ENCODE assay signal across 13 cellular contexts in genomic region chr19:51111606-51112005, GRCh38. TPM values are rescaled to one million over a fixed set of nuclear protein-coding genes. Genes with fewer than 3 reads are reported as not detected.
DNase-seq lines count a peak whose midpoint lies in the region; FAIRE-seq and TF ChIP-seq lines count a peak whose summit lies in the region.
"Had no signal": no experiment of that assay in that cellular context is flagged by ENCODE, and none has a peak within 500 bp of the region (broad histone marks: within the 10 kb centered on the region; RNA-seq: fewer than 3 reads in every experiment).

No MANE protein-coding gene starts in this region.

- H2AFZ ChIP-seq in Loucy (ENCODE audit: low read length) (no peak overlapping the region; the same call in 1 of the 2 replicates), H1 (ENCODE audit: low read length) (no peak overlapping the region), parathyroid adenoma (peak overlapping the region; percentile 61), hepatocyte (no peak overlapping the region)

- CTCF ChIA-PET in H1 (lab: Charles Lee; ENCODE audit: partially characterized antibody): interaction anchor here (1.1 to 1.4 kb wide), 5 partner anchors 8 to 156 kb away, joined by 3 to 4 read pairs (median 3); no protein-coding TSS in a partner anchor

- H3K23me2 ChIP-seq in H1 (ENCODE audit: low read depth, low read length): peaks cover 11% of the 10 kb centered on the region

- H2BK5ac ChIP-seq in H1 (ENCODE audit: low read depth, low read length): no peak overlapping the region

- H2BK15ac ChIP-seq in H1 (ENCODE audit: low read length): no peak overlapping the region

- H3K4me1 ChIP-seq in Loucy (ENCODE audit: insufficient read depth, low read length, poor library complexity, severe bottlenecking) (peaks cover 12% of the 10 kb centered on the region), H1 (replicated peaks in 1 of 4; ENCODE audit: control insufficient read depth in 3 of 4, insufficient read depth in 4 of 4, low read length in 3 of 4) (peaks cover 0 to 6% (median 0%) of the 10 kb centered on the region in 4 experiments; a peak in 3 of 7 replicates), parathyroid adenoma (peaks cover 24% of the 10 kb centered on the region), hepatocyte (ENCODE audit: insufficient read depth) (peaks cover 7% of the 10 kb centered on the region)

- no peaks in the 10 kb centered on the region for H3K9me3 ChIP-seq in Loucy (ENCODE audit: insufficient read depth, low read depth, low read length)
- no peaks in the 10 kb centered on the region for H3K9me3 ChIP-seq in H1 (ENCODE audit: insufficient read depth in 2 of 2, low read depth in 1 of 2, low read length in 1 of 2)
- no peaks in the 10 kb centered on the region for H3K9me3 ChIP-seq in parathyroid adenoma (ENCODE audit: control insufficient read depth, low read length)
- no peaks in the 10 kb centered on the region for H3K9me3 ChIP-seq in hepatocyte (ENCODE audit: low read depth)

- H4K5ac ChIP-seq in H1 (ENCODE audit: insufficient read length, low read depth, low read length): no peak overlapping the region

- H3K56ac ChIP-seq in H1 (replicated peaks; ENCODE audit: insufficient read length, low read depth, low read length): no peak overlapping the region

- no peak for FAIRE-seq in H1 (lab: Jason Lieb, UNC)
- FAIRE-seq: H54 had no signal

- H3K36me3 ChIP-seq in Loucy (ENCODE audit: insufficient read depth, low read length) (no peaks in the 10 kb centered on the region), H1 (ENCODE audit: control insufficient read depth in 2 of 4, insufficient read depth in 4 of 4, low read length in 3 of 4) (no peaks in the 10 kb centered on the region), parathyroid adenoma (ENCODE audit: control insufficient read depth, insufficient read depth, low read length) (no peaks in the 10 kb centered on the region), hepatocyte (replicated peaks; ENCODE audit: insufficient read depth, low read depth) (no peaks in the 10 kb centered on the region)

- H4K20me1 ChIP-seq in Loucy (ENCODE audit: insufficient read depth, low read length, poor library complexity, severe bottlenecking) (no peaks in the 10 kb centered on the region), H1 (replicated peaks in 1 of 2; ENCODE audit: control insufficient read depth in 1 of 2, insufficient read depth in 2 of 2, low read length in 2 of 2) (peaks cover 2 to 6% of the 10 kb centered on the region in 2 experiments), hepatocyte (ENCODE audit: insufficient read depth, poor library complexity, severe bottlenecking) (no peaks in the 10 kb centered on the region)

- H3K14ac ChIP-seq in H1 (ENCODE audit: insufficient read length): no peak overlapping the region

- no peaks in the 10 kb centered on the region for H3F3A ChIP-seq in Loucy (ENCODE audit: low read depth)

- H2AK5ac ChIP-seq in H1 (ENCODE audit: low read depth, low read length): no peak overlapping the region

- POLR2A ChIA-PET in H1 (lab: Charles Lee; ENCODE audit: partially characterized antibody): no interaction called here

- H3K27me3 ChIP-seq in Loucy (ENCODE audit: insufficient read depth, low read length, poor library complexity, severe bottlenecking): no peaks in the 10 kb centered on the region
- peaks cover 0 to 13% (median 0%) of the 10 kb centered on the region in 4 experiments; a peak in 4 of 7 replicates for H3K27me3 ChIP-seq in H1 (replicated peaks in 1 of 4; ENCODE audit: control insufficient read depth in 3 of 4, extremely low read depth in 1 of 4, insufficient read depth in 3 of 4, low read length in 3 of 4)
- H3K27me3 ChIP-seq in parathyroid adenoma (ENCODE audit: control insufficient read depth, insufficient read depth, low read length): no peaks in the 10 kb centered on the region
- H3K27me3 ChIP-seq in hepatocyte: peaks cover 9% of the 10 kb centered on the region

- no peak overlapping the region for H3K4me2 ChIP-seq in Loucy (ENCODE audit: low read depth, low read length, poor library complexity, severe bottlenecking)
- H3K4me2 ChIP-seq in H1 (ENCODE audit: insufficient read depth in 1 of 2, low read depth in 2 of 2, low read length in 2 of 2): no peak overlapping the region
- no peak overlapping the region for H3K4me2 ChIP-seq in parathyroid adenoma (ENCODE audit: low read length)
- H3K4me2 ChIP-seq in hepatocyte: no peak overlapping the region

- H4K91ac ChIP-seq in H1 (replicated peaks; ENCODE audit: insufficient read length, low read length): no peak overlapping the region

- TF ChIP-seq RAD21 in H1 (IDR thresholded peaks at IDR 0.05 in 1 of 2, conservative IDR thresholded peaks at IDR 0.05 in 1 of 2; ENCODE audit: low read depth in 2 of 2, low read length in 2 of 2): no peak; a peak in 2 of 4 replicates

- no peak overlapping the region for H2BK20ac ChIP-seq in H1 (ENCODE audit: low read length)

- no peak overlapping the region; the same call in 1 of the 2 replicates for H4K8ac ChIP-seq in H1 (ENCODE audit: extremely low read depth, insufficient read depth, low read length)

- H3K9me2 ChIP-seq in Loucy (replicated peaks; ENCODE audit: low read depth, low read length) (no peaks in the 10 kb centered on the region), hepatocyte (replicated peaks; ENCODE audit: insufficient read depth) (no peaks in the 10 kb centered on the region)

- H3K79me1 ChIP-seq in H1 (ENCODE audit: low read depth, low read length): peaks cover 3% of the 10 kb centered on the region

- H3K27ac ChIP-seq in H1 (ENCODE audit: low read depth, low read length): no peak overlapping the region
- H3K27ac ChIP-seq in parathyroid adenoma: no peak overlapping the region
- no peak overlapping the region for H3K27ac ChIP-seq in hepatocyte

- H3K23ac ChIP-seq in H1 (ENCODE audit: insufficient read length): no peak overlapping the region

- no peak overlapping the region for H3K9ac ChIP-seq in Loucy (ENCODE audit: low read depth, low read length, poor library complexity, severe bottlenecking)
- H3K9ac ChIP-seq in H1 (replicated peaks in 1 of 4; ENCODE audit: extremely low read depth in 1 of 4, low read depth in 3 of 4, low read length in 3 of 4): no peak overlapping the region
- no peak overlapping the region for H3K9ac ChIP-seq in parathyroid adenoma

- peak; percentile 14 for DNase-seq in NCI-H146 (lab: John Stamatoyannopoulos, UW)
- DNase-seq in NCI-H146 treated with DMSO at 0.1 percent for 48 hours (lab: John Stamatoyannopoulos, UW; ENCODE audit: unreplicated experiment): no peak
- no peak for DNase-seq in H1 (ENCODE audit: low read depth in 1 of 2, low spot score in 2 of 2)
- DNase-seq in occipital lobe (lab: John Stamatoyannopoulos, UW): no peak
- DNase-seq in midbrain (lab: John Stamatoyannopoulos, UW): no peak
- no peak for DNase-seq in hepatocyte (ENCODE audit: low spot score)
- DNase-seq: amygdala; NK-92 treated with Interleukin-12 subunit alpha and Interleukin-12 subunit beta, amount 100 ng/mL, for 24 hours; T-helper 1 cell had no signal

- no peak for TF ChIP-seq EP300 in H1 (IDR thresholded peaks at IDR 0.05; ENCODE audit: borderline replicate concordance in 1 of 2, low read depth in 2 of 2, low read length in 2 of 2)

- peak; percentile 38 for TF ChIP-seq CTCF in Loucy (conservative IDR thresholded peaks at IDR 0.05; ENCODE audit: low read length)
- TF ChIP-seq CTCF in H1 (IDR thresholded peaks at IDR 0.05; ENCODE audit: control extremely low read depth in 1 of 3, insufficient read depth in 1 of 3, low read depth in 1 of 3, low read length in 3 of 3): peak; percentile 55 to 70 (median 66)
- TF ChIP-seq CTCF in parathyroid adenoma (IDR thresholded peaks at IDR 0.05): peak; percentile 48
- TF ChIP-seq CTCF in hepatocyte (IDR thresholded peaks at IDR 0.05; ENCODE audit: poor library complexity): no peak

- H3K4ac ChIP-seq in H1 (replicated peaks; ENCODE audit: insufficient read length, low read depth, low read length): no peak overlapping the region

- WGBS in H1 (ENCODE audit: extremely low coverage in 1 of 2, insufficient coverage in 1 of 2, insufficient read length in 1 of 2, insufficient replicate concordance in 2 of 2, low coverage in 1 of 2, low lambda C conversion rate in 2 of 2, missing lambda C conversion rate in 1 of 2), 2 experiments: 62% methylated on average over 6 of the region's 6 CpGs; no CpG with 5 or more reads in 1 of the 2 experiments
- 40% methylated on average over 6 of the region's 6 CpGs for WGBS in hepatocyte (ENCODE audit: low lambda C conversion rate, missing lambda C conversion rate)

- H3K18ac ChIP-seq in H1 (ENCODE audit: extremely low read depth, low read length): no peak overlapping the region

- TF ChIP-seq POLR2A in H1 (IDR thresholded peaks at IDR 0.05; ENCODE audit: control extremely low read depth in 1 of 2, low read depth in 2 of 2, low read length in 2 of 2): no peak

- H3K79me2 ChIP-seq in Loucy (ENCODE audit: insufficient read depth, low read length) (peaks cover 14% of the 10 kb centered on the region), H1 (ENCODE audit: control insufficient read depth in 1 of 2, insufficient read depth in 2 of 2, low read length in 2 of 2) (no peaks in the 10 kb centered on the region), parathyroid adenoma (peaks cover 14% of the 10 kb centered on the region), hepatocyte (peaks cover 11% of the 10 kb centered on the region)

- H2BK120ac ChIP-seq in H1 (replicated peaks; ENCODE audit: low read depth, low read length): no peak overlapping the region

- no peak overlapping the region for H3K4me3 ChIP-seq in Loucy (ENCODE audit: low read length, poor library complexity, severe bottlenecking)
- no peak overlapping the region for H3K4me3 ChIP-seq in H1 (ENCODE audit: extremely low read depth in 1 of 4, insufficient read depth in 2 of 4, low read depth in 3 of 4, low read length in 4 of 4)
- no peak overlapping the region for H3K4me3 ChIP-seq in parathyroid adenoma (ENCODE audit: low read depth, low read length)
- H3K4me3 ChIP-seq in hepatocyte: no peak overlapping the region

- H2BK12ac ChIP-seq in H1 (ENCODE audit: low read depth, low read length): no peak overlapping the region

RNA-seq across cellular contexts. Expression of gene CTU1, which starts 3.4 kb away (rescaled TPM):
- total RNA-seq in H1 (2021; fragmentation: NEBNext Ultra II Directional; extraction: Animal tissue kit (Norgen Biotek cat#: 25700)): 7.2 and 8.1 TPM in 2 replicates
- polyA plus RNA-seq in H1 (2011; rRNA removed) (4.6 and 6.6 TPM in 2 replicates), hepatocyte (12.6 and 15.9 TPM in 2 replicates)
- 5.2 TPM for polyA plus RNA-seq in H1 (2011; cell fraction: cytosol; rRNA removed)
- 12.7 TPM for polyA plus RNA-seq in H1 (2011; cell fraction: nucleus; rRNA removed)
- polyA plus RNA-seq in H1 (2012, experiment 1 of 2): 2.9 to 4.4 TPM (median 3.7 TPM) in 4 replicates
- polyA plus RNA-seq in H1 (2012, experiment 2 of 2): 1.4 TPM
- polyA plus RNA-seq in H1 (2013, experiment 1 of 2): 3.1 TPM
- 2.6 TPM for polyA plus RNA-seq in H1 (2013, experiment 2 of 2)
- 1.4 and 1.6 TPM in 2 replicates for polyA minus RNA-seq in H1 (2011; rRNA and poly(A)+ RNA removed)
- polyA minus RNA-seq in H1 (2011; cell fraction: cytosol; rRNA and poly(A)+ RNA removed): 3.9 TPM
- 4.5 TPM for polyA minus RNA-seq in H1 (2011; cell fraction: nucleus; rRNA and poly(A)+ RNA removed)
- total RNA-seq in occipital lobe (4.5 TPM), hepatocyte (6.7 and 7.7 TPM in 2 replicates)

RNA-seq across cellular contexts. Expression of gene SIGLEC9, which starts 13.1 kb away (rescaled TPM):
- total RNA-seq in H1 (2021; fragmentation: NEBNext Ultra II Directional; extraction: Animal tissue kit (Norgen Biotek cat#: 25700)): not detected in 2 replicates
- polyA plus RNA-seq in H1 (2011; rRNA removed) (0.05 TPM in 1 of 2 replicates, not detected in the other), hepatocyte (1.4 and 1.5 TPM in 2 replicates)
- polyA plus RNA-seq in H1 (2011; cell fraction: cytosol; rRNA removed): not detected
- not detected for polyA plus RNA-seq in H1 (2011; cell fraction: nucleus; rRNA removed)
- polyA plus RNA-seq in H1 (2012, experiment 1 of 2): not detected in 4 replicates
- polyA plus RNA-seq in H1 (2012, experiment 2 of 2): not detected
- not detected for polyA plus RNA-seq in H1 (2013, experiment 1 of 2)
- polyA plus RNA-seq in H1 (2013, experiment 2 of 2): not detected
- not detected in 2 replicates for polyA minus RNA-seq in H1 (2011; rRNA and poly(A)+ RNA removed)
- not detected for polyA minus RNA-seq in H1 (2011; cell fraction: cytosol; rRNA and poly(A)+ RNA removed)
- not detected for polyA minus RNA-seq in H1 (2011; cell fraction: nucleus; rRNA and poly(A)+ RNA removed)
- total RNA-seq in occipital lobe (0.78 TPM), hepatocyte (0.20 and 0.77 TPM in 2 replicates)
- polyA plus RNA-seq: neural cell had no signal

RNA-seq across cellular contexts. Expression of gene KLK14, which starts 28.9 kb away (rescaled TPM):
- total RNA-seq in H1 (2021; fragmentation: NEBNext Ultra II Directional; extraction: Animal tissue kit (Norgen Biotek cat#: 25700)): 0.40 and 1.2 TPM in 2 replicates
- polyA plus RNA-seq in H1 (2011; rRNA removed): 0.09 and 0.22 TPM in 2 replicates
- polyA plus RNA-seq in H1 (2011; cell fraction: cytosol; rRNA removed): 0.32 TPM
- 2.3 TPM for polyA plus RNA-seq in H1 (2011; cell fraction: nucleus; rRNA removed)
- polyA plus RNA-seq in H1 (2012, experiment 1 of 2): 0.64 to 0.87 TPM (median 0.86 TPM) in 4 replicates
- not detected for polyA plus RNA-seq in H1 (2012, experiment 2 of 2)
- polyA plus RNA-seq in H1 (2013, experiment 1 of 2): 0.24 TPM
- 0.28 TPM for polyA plus RNA-seq in H1 (2013, experiment 2 of 2)
- not detected in 2 replicates for polyA minus RNA-seq in H1 (2011; rRNA and poly(A)+ RNA removed)
- not detected for polyA minus RNA-seq in H1 (2011; cell fraction: cytosol; rRNA and poly(A)+ RNA removed)
- not detected for polyA minus RNA-seq in H1 (2011; cell fraction: nucleus; rRNA and poly(A)+ RNA removed)
- not detected for total RNA-seq in occipital lobe
- total RNA-seq in hepatocyte: 0.13 TPM in 1 of 2 replicates, not detected in the other
- not detected in 2 replicates for polyA plus RNA-seq in hepatocyte
- polyA plus RNA-seq: neural cell had no signal

RNA-seq across cellular contexts. Expression of gene SIGLEC7, which starts 30.5 kb away (rescaled TPM):
- not detected in 2 replicates for total RNA-seq in H1 (2021; fragmentation: NEBNext Ultra II Directional; extraction: Animal tissue kit (Norgen Biotek cat#: 25700))
- polyA plus RNA-seq in H1 (2011; rRNA removed): not detected in 2 replicates
- polyA plus RNA-seq in H1 (2011; cell fraction: cytosol; rRNA removed): not detected
- not detected for polyA plus RNA-seq in H1 (2011; cell fraction: nucleus; rRNA removed)
- not detected in 4 replicates for polyA plus RNA-seq in H1 (2012, experiment 1 of 2)
- not detected for polyA plus RNA-seq in H1 (2012, experiment 2 of 2)
- polyA plus RNA-seq in H1 (2013, experiment 1 of 2): not detected
- not detected for polyA plus RNA-seq in H1 (2013, experiment 2 of 2)
- polyA minus RNA-seq in H1 (2011; rRNA and poly(A)+ RNA removed): not detected in 2 replicates
- not detected for polyA minus RNA-seq in H1 (2011; cell fraction: cytosol; rRNA and poly(A)+ RNA removed)
- not detected for polyA minus RNA-seq in H1 (2011; cell fraction: nucleus; rRNA and poly(A)+ RNA removed)
- total RNA-seq in occipital lobe: 0.16 TPM
- total RNA-seq in hepatocyte: 0.53 and 0.84 TPM in 2 replicates
- polyA plus RNA-seq in hepatocyte: 0.24 and 0.72 TPM in 2 replicates
- polyA plus RNA-seq: neural cell had no signal

RNA-seq across cellular contexts. Expression of gene KLK13, which starts 46.7 kb away (rescaled TPM):
- 4.2 and 5.0 TPM in 2 replicates for total RNA-seq in H1 (2021; fragmentation: NEBNext Ultra II Directional; extraction: Animal tissue kit (Norgen Biotek cat#: 25700))
- polyA plus RNA-seq in H1 (2011; rRNA removed): 4.5 and 4.6 TPM in 2 replicates
- polyA plus RNA-seq in H1 (2011; cell fraction: cytosol; rRNA removed): 4.3 TPM
- 4.7 TPM for polyA plus RNA-seq in H1 (2011; cell fraction: nucleus; rRNA removed)
- 2.9 to 5.7 TPM (median 4.5 TPM) in 4 replicates for polyA plus RNA-seq in H1 (2012, experiment 1 of 2)
- 3.4 TPM for polyA plus RNA-seq in H1 (2012, experiment 2 of 2)
- polyA plus RNA-seq in H1 (2013, experiment 1 of 2): 5.6 TPM
- polyA plus RNA-seq in H1 (2013, experiment 2 of 2): 6.6 TPM
- polyA minus RNA-seq in H1 (2011; rRNA and poly(A)+ RNA removed): 2.6 and 8.2 TPM in 2 replicates
- polyA minus RNA-seq in H1 (2011; cell fraction: cytosol; rRNA and poly(A)+ RNA removed): not detected
- 1.5 TPM for polyA minus RNA-seq in H1 (2011; cell fraction: nucleus; rRNA and poly(A)+ RNA removed)
- not detected for total RNA-seq in occipital lobe
- 0.36 TPM in 1 of 2 replicates, not detected in the other for total RNA-seq in hepatocyte
- 0.52 and 1.0 TPM in 2 replicates for polyA plus RNA-seq in hepatocyte
- polyA plus RNA-seq: neural cell had no signal
